ENCODE assay signal across 19 cellular contexts in the genomic region with DNA sequence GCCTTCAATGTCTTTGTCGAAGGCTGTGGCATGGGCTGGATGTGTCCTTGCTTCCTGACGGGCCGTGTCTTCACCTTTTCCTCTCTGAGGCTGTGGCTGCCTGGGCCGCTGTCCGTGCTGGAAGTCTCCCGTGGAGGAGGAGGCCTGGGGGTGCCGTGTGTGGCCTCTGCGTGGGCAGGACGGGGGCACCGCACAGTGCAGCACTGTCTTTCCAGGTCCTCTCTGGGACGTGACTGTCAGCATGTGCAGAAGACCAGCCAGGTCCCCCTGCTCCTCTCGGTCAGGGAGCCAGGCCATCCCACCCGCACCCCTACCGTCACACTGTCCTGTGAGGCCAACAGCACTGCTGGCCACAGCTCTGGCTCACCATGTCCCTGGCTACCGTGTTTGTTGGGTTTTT.
"Had no signal": no experiment of that assay in that cellular context is flagged by ENCODE, and none has a peak within 500 bp of the region (broad histone marks: within the 10 kb centered on the region; RNA-seq: fewer than 3 reads in every experiment).

No MANE protein-coding gene starts in this region.

- H3K4me1 ChIP-seq: heart left ventricle, parathyroid adenoma, spleen, suprapubic skin had no signal

- H3K79me2 ChIP-seq: parathyroid adenoma had no signal

- H3K27me3 ChIP-seq: suprapubic skin had no signal

- H3K36me3 ChIP-seq: heart left ventricle, spleen, suprapubic skin had no signal

- H3K9ac ChIP-seq: parathyroid adenoma had no signal

- H3K27ac ChIP-seq: coronary artery, parathyroid adenoma, spleen, suprapubic skin had no signal

- H2AFZ ChIP-seq: parathyroid adenoma had no signal

- ATAC-seq: activated CD4-positive, alpha-beta T cell treated with anti-CD3 and anti-CD28 coated beads for 36 hours; activated naive CD8-positive, alpha-beta T cell treated with anti-CD3 and anti-CD28 coated beads, Interleukin-2, amount 50 U/mL, for 24 hours; left cardiac atrium; T-helper 17 cell had no signal

- H3K9me3 ChIP-seq: heart left ventricle, spleen, suprapubic skin had no signal

- H3K4me3 ChIP-seq: coronary artery, heart left ventricle, spleen, suprapubic skin had no signal

- DNase-seq: activated B cell treated with CpG ODN at 0.5 μM for 24 hours; activated CD4-positive, alpha-beta memory T cell treated with anti-CD3 and anti-CD28 coated beads for 36 hours; activated CD4-positive, alpha-beta T cell treated with anti-CD3 and anti-CD28 coated beads for 36 hours; activated gamma-delta T cell; activated naive CD4-positive, alpha-beta T cell treated with anti-CD3 and anti-CD28 coated beads, Interleukin-2, amount 50 U/mL, for 16 hours; activated naive CD8-positive, alpha-beta T cell treated with anti-CD3 and anti-CD28 coated beads, Interleukin-2, amount 50 U/mL, for 24 hours; cerebellar nuclear complex; heart left ventricle; islet precursor cell; left cardiac atrium; nephron progenitor cell; nucleus accumbens; retina; spleen; stimulated activated CD4-positive, alpha-beta T cell treated with anti-CD3 and anti-CD28 coated beads, Interleukin-4, amount 100 ng/mL, for 24 hours; T-helper 17 cell had no signal
